ENCODE assay signal across 8 cellular contexts in genomic region chr3:160755776-160756304, GRCh38. TPM values are rescaled to one million over a fixed set of nuclear protein-coding genes. Genes with fewer than 3 reads are reported as not detected.
DNase-seq lines count a peak whose midpoint lies in the region; ATAC-seq and TF ChIP-seq lines count a peak whose summit lies in the region.

TSS of gene PPM1L (plus strand) at chr3:160756231.

- H3K18ac ChIP-seq in trophoblast cell (ENCODE audit: low read length): peak within 1 kb of the TSS; percentile 29

- peak within 1 kb of the TSS; percentile 31 for H3K14ac ChIP-seq in trophoblast cell (ENCODE audit: low read length)

- H2BK5ac ChIP-seq in trophoblast cell (ENCODE audit: low read depth, low read length, poor library complexity): peak within 1 kb of the TSS; percentile 78

- H3K27me3 ChIP-seq in HL-60 (ENCODE audit: insufficient read depth, poor library complexity, severe bottlenecking): no peaks in the 10 kb centered on the region
- no peaks in the 10 kb centered on the region for H3K27me3 ChIP-seq in trophoblast cell (ENCODE audit: insufficient read depth, low read length)
- H3K27me3 ChIP-seq in aorta (ENCODE audit: control insufficient read depth in 1 of 2, insufficient read depth in 2 of 2, low read length in 1 of 2): no peaks in the 10 kb centered on the region

- peaks cover 3% of the 10 kb centered on the region for H3K79me2 ChIP-seq in trophoblast cell (ENCODE audit: control insufficient read depth, insufficient read depth, low read length, poor library complexity)

- no peak within 1 kb of the TSS for H3K23ac ChIP-seq in trophoblast cell (ENCODE audit: low read length)

- H3K36me3 ChIP-seq in SK-N-MC (ENCODE audit: insufficient read depth, low read length) (no peaks in the 10 kb centered on the region), trophoblast cell (ENCODE audit: control insufficient read depth in 1 of 2, insufficient read depth in 2 of 2, low read length in 2 of 2) (no peaks in the 10 kb centered on the region), aorta (ENCODE audit: control insufficient read depth in 1 of 2, insufficient read depth in 2 of 2, low read length in 1 of 2) (no peaks in the 10 kb centered on the region)

- H3K9ac ChIP-seq in SK-N-MC (ENCODE audit: insufficient read length) (peak within 1 kb of the TSS; percentile 82), trophoblast cell (ENCODE audit: low read length) (peak within 1 kb of the TSS; percentile 76)

- peak within 1 kb of the TSS; percentile 73 for H2BK120ac ChIP-seq in trophoblast cell (ENCODE audit: insufficient read depth, low read length, poor library complexity)

- peak; percentile 72 for ATAC-seq in aorta (ENCODE audit: low FRiP score)

- no peak within 1 kb of the TSS for H4K12ac ChIP-seq in trophoblast cell (ENCODE audit: low read depth, low read length)

- peak within 1 kb of the TSS; percentile 81 for H3K4me2 ChIP-seq in trophoblast cell (ENCODE audit: low read length)

- H4K91ac ChIP-seq in trophoblast cell (ENCODE audit: low read depth, low read length): peak within 1 kb of the TSS; percentile 58

- H2AK5ac ChIP-seq in trophoblast cell (ENCODE audit: low read length): no peak within 1 kb of the TSS

- H3K27ac ChIP-seq in HL-60 (replicated peaks) (peak within 1 kb of the TSS; percentile 99), SK-N-MC (peak within 1 kb of the TSS; percentile 48; the same call in 1 of the 2 replicates), trophoblast cell (ENCODE audit: low read depth, low read length) (peak within 1 kb of the TSS; percentile 7), aorta (ENCODE audit: low read depth in 1 of 2, low read length in 2 of 2) (peak within 1 kb of the TSS; percentile 70 to 76)

- H2AFZ ChIP-seq in trophoblast cell (ENCODE audit: insufficient read depth, low read length, poor library complexity): peak within 1 kb of the TSS; percentile 81

- DNase-seq in DMS153 (lab: John Stamatoyannopoulos, UW) (peak; percentile 48), GM20000 (ENCODE audit: low spot score) (peak; percentile 61), HL-60 (ENCODE audit: low read depth in 1 of 2, low spot score in 1 of 2) (peak; percentile 29 to 78), SK-N-MC (ENCODE audit: low read depth, low spot score) (no peak), cardiac septum (ENCODE audit: low spot score) (peak; percentile 80), trophoblast cell (peak; percentile 35 to 68), aorta (peak; percentile 81 to 88)
- DNase-seq in activated naive CD8-positive, alpha-beta T cell treated with anti-CD3 and anti-CD28 coated beads, Interleukin-2, amount 50 U/mL, for 16 hours (ENCODE audit: low read depth, low spot score): peak; percentile 19

- H3K4me1 ChIP-seq in trophoblast cell (ENCODE audit: control insufficient read depth in 1 of 2, insufficient read depth in 2 of 2, low read length in 2 of 2) (peaks cover 6 to 16% of the 10 kb centered on the region in 2 experiments), aorta (ENCODE audit: control insufficient read depth in 1 of 2, insufficient read depth in 2 of 2, low read length in 2 of 2) (no peaks in the 10 kb centered on the region)

- peak within 1 kb of the TSS; percentile 43 for H4K8ac ChIP-seq in trophoblast cell (ENCODE audit: low read depth, low read length)

- WGBS in trophoblast cell (ENCODE audit: extremely low coverage, insufficient coverage, insufficient read length): no CpG with 5 or more reads among the region's 64 CpGs
- 0% methylated on average over 54 to 64 of the region's 64 CpGs for WGBS in aorta, 2 donors

- H2BK12ac ChIP-seq in trophoblast cell (ENCODE audit: low read length): peak within 1 kb of the TSS; percentile 67

- H3K4me3 ChIP-seq in HL-60 (replicated peaks; ENCODE audit: insufficient read depth, low read length) (peak within 1 kb of the TSS; percentile 73), SK-N-MC (peak within 1 kb of the TSS; percentile 83), trophoblast cell (ENCODE audit: low read depth, low read length) (peak within 1 kb of the TSS; percentile 76), aorta (ENCODE audit: low read length in 2 of 2) (peak within 1 kb of the TSS; percentile 65 to 93)

- TF ChIP-seq CTCF in GM20000 (IDR thresholded peaks at IDR 0.05; ENCODE audit: extremely low read depth, missing control alignments): no peak
- no peak for TF ChIP-seq CTCF in HL-60 (IDR thresholded peaks at IDR 0.05; ENCODE audit: insufficient read depth, low read length)

- H3K9me3 ChIP-seq in SK-N-MC (ENCODE audit: low read depth, low read length) (no peaks in the 10 kb centered on the region), trophoblast cell (ENCODE audit: insufficient read depth, low read depth, low read length) (no peaks in the 10 kb centered on the region), aorta (ENCODE audit: control insufficient read depth, low read length) (no peaks in the 10 kb centered on the region)

- intact Hi-C loops in cardiac septum (cut with DNase I): loop anchor here (1.0 to 5.0 kb wide), 5 partner anchors 45 to 191 kb away; partner anchors contain the start of gene KPNA4
- intact Hi-C loops in aorta (cut with DNase I): loop anchor here (5.0 to 10.0 kb wide), 4 partner anchors 46 to 191 kb away; partner anchors contain the start of gene KPNA4 (in 2 of the 2)

- H3K79me1 ChIP-seq in trophoblast cell (ENCODE audit: low read length): peaks cover 6% of the 10 kb centered on the region

- H3K4ac ChIP-seq in trophoblast cell (ENCODE audit: low read depth, low read length): peak within 1 kb of the TSS; percentile 37

RNA-seq across cellular contexts. Expression of gene PPM1L, which starts in this region (rescaled TPM):
- 28.8 TPM for total RNA-seq in cardiac septum
- polyA plus RNA-seq in trophoblast cell (2013): 3.1 and 3.4 TPM in 2 replicates
- total RNA-seq in aorta: 10 to 100 TPM in 1 of 2 donors, 1 to 10 TPM in 1; 8.8 to 17.0 TPM
- 10 to 100 TPM in 1 of 2 donors, 1 to 10 TPM in 1; 1.5 to 13.5 TPM for polyA plus RNA-seq in aorta

Comparison
In these comparisons a context has a peak if more than half of its experiments do, and no peak if none do; other contexts are left out.
1. H3K27ac ChIP-seq: peak in every context shown above with its lines; median percentile 99 in HL-60; 73 in aorta; 48 in SK-N-MC; 7 in trophoblast cell.